8 cellular contexts compared by ENCODE assay signal in genomic region chr5:37248387-37248969, GRCh38. TPM values are rescaled to one million over a fixed set of nuclear protein-coding genes. Genes with fewer than 3 reads are reported as not detected.
DNase-seq lines count a peak whose midpoint lies in the region; ATAC-seq and TF ChIP-seq lines count a peak whose summit lies in the region.

No MANE protein-coding gene starts in this region.

- WGBS in SK-N-SH (ENCODE audit: low lambda C conversion rate): 6% methylated on average over 19 of the region's 20 CpGs

- H3K27me3 ChIP-seq in SK-N-SH (ENCODE audit: insufficient read depth): no peaks in the 10 kb centered on the region

- POLR2A ChIA-PET in SK-N-SH (lab: Yijun Ruan, JAX): interaction anchor here (1.0 to 1.7 kb wide), 2 partner anchors 123 to 130 kb away, joined by 3 to 6 read pairs; partner anchors contain the start of genes NUP155 and WDR70

- ATAC-seq in HG03097 (IDR thresholded peaks at IDR 0.05; ENCODE audit: low FRiP score, unreplicated experiment): no peak

- H3F3A ChIP-seq in SK-N-SH (replicated peaks; ENCODE audit: insufficient read depth): peaks cover 10% of the 10 kb centered on the region

- CTCF ChIA-PET in activated naive CD4-positive, alpha-beta T cell treated with anti-CD3 and anti-CD28 coated beads for 36 hours (lab: Charles Lee): interaction anchor here (0.5 to 1.2 kb wide), 3 partner anchors 47 to 500 kb away, joined by 3 read pairs; no protein-coding TSS in a partner anchor
- CTCF ChIA-PET in SK-N-SH (lab: Yijun Ruan, JAX): interaction anchor here (0.8 to 1.4 kb wide), 2 partner anchors 15 to 131 kb away, joined by 3 to 4 read pairs; partner anchors contain the start of gene WDR70

- no peaks in the 10 kb centered on the region for H3K9me3 ChIP-seq in SK-N-SH

- peak overlapping the region; percentile 89 for H3K4me2 ChIP-seq in SK-N-SH

- no peak for TF ChIP-seq CTCF in SK-N-SH (IDR thresholded peaks at IDR 0.05)
- TF ChIP-seq CTCF in fibroblast of mammary gland (conservative IDR thresholded peaks at IDR 0.05; ENCODE audit: control insufficient read depth, insufficient read depth, low read depth, low read length): no peak
- TF ChIP-seq CTCF in progenitor cell of endocrine pancreas (IDR thresholded peaks at IDR 0.05; ENCODE audit: unreplicated experiment): no peak

- H3K4me3 Mint-ChIP-seq in activated naive CD4-positive, alpha-beta T cell treated with anti-CD3 and anti-CD28 coated beads for 36 hours: peak overlapping the region; percentile 82
- peak overlapping the region; percentile 77 for H3K4me3 Mint-ChIP-seq in progenitor cell of endocrine pancreas (ENCODE audit: low read depth)

- H2AFZ ChIP-seq in SK-N-SH (ENCODE audit: low read depth): peak overlapping the region; percentile 99

- 0 out of 2 replicates have a peak, but pooled peaks cover 4% of the 10 kb centered on the region for H4K20me1 ChIP-seq in SK-N-SH (ENCODE audit: insufficient read depth)

- H3K27ac ChIP-seq in SK-N-SH (ENCODE audit: low read depth in 2 of 2, low read length in 1 of 2): peak overlapping the region; percentile 71 to 77; a peak in 3 of 4 replicates

- H3K4me3 ChIP-seq in SK-N-SH (ENCODE audit: low read depth in 2 of 2, low read length in 1 of 2) (peak overlapping the region; percentile 74 to 87), fibroblast of mammary gland (ENCODE audit: control insufficient read depth, low read depth, low read length) (peak overlapping the region; percentile 80)

- H3K9me2 ChIP-seq in SK-N-SH: no peaks in the 10 kb centered on the region

- peak; percentile 13 for DNase-seq in activated naive CD4-positive, alpha-beta T cell treated with anti-CD3 and anti-CD28 coated beads for 36 hours
- DNase-seq in activated naive CD4-positive, alpha-beta T cell treated with Interleukin-2 at 50 U/mL for 16 hours: no peak
- DNase-seq in SK-N-SH (peak; percentile 29), fibroblast of mammary gland (ENCODE audit: low read depth) (peak; percentile 38), progenitor cell of endocrine pancreas (ENCODE audit: low spot score, unreplicated experiment) (no peak), kidney glomerular epithelial cell (lab: John Stamatoyannopoulos, UW) (no peak)
- DNase-seq in activated CD8-positive, alpha-beta memory T cell treated with anti-CD3 and anti-CD28 coated beads, Interleukin-2, amount 50 U/mL, for 48 hours: no peak

- peaks cover under 1% of the 10 kb centered on the region for H3K9me3 Mint-ChIP-seq in activated naive CD4-positive, alpha-beta T cell treated with anti-CD3 and anti-CD28 coated beads for 36 hours
- no peaks in the 10 kb centered on the region for H3K9me3 Mint-ChIP-seq in progenitor cell of endocrine pancreas (ENCODE audit: low read depth)

- peaks cover 20% of the 10 kb centered on the region for H3K4me1 Mint-ChIP-seq in activated naive CD4-positive, alpha-beta T cell treated with anti-CD3 and anti-CD28 coated beads for 36 hours (ENCODE audit: low read depth)
- H3K4me1 Mint-ChIP-seq in progenitor cell of endocrine pancreas (ENCODE audit: low read depth): no peaks in the 10 kb centered on the region

- intact Hi-C loops in activated naive CD4-positive, alpha-beta T cell treated with anti-CD3 and anti-CD28 coated beads for 36 hours (cut with micrococcal nuclease): loop anchor here (2.0 to 5.0 kb wide), 4 partner anchors 122 to 371 kb away; partner anchors contain the start of genes NIPBL, NUP155 and WDR70

- no peak for TF ChIP-seq RAD21 in SK-N-SH (IDR thresholded peaks at IDR 0.05; ENCODE audit: low read length)

- TF ChIP-seq EP300 in SK-N-SH (IDR thresholded peaks at IDR 0.05; ENCODE audit: borderline replicate concordance in 1 of 2, low read depth in 1 of 2, low read length in 1 of 2): no peak

- peak overlapping the region; percentile 87 for H3K9ac ChIP-seq in SK-N-SH

- H3K79me2 ChIP-seq in SK-N-SH (ENCODE audit: insufficient read depth): peaks cover 45% of the 10 kb centered on the region

- no peaks in the 10 kb centered on the region for H3K27me3 Mint-ChIP-seq in activated naive CD4-positive, alpha-beta T cell treated with anti-CD3 and anti-CD28 coated beads for 36 hours (ENCODE audit: low read depth)
- H3K27me3 Mint-ChIP-seq in progenitor cell of endocrine pancreas: no peaks in the 10 kb centered on the region

- peaks cover 0 to 5% of the 10 kb centered on the region in 2 experiments; a peak in 2 of 4 replicates for H3K4me1 ChIP-seq in SK-N-SH (ENCODE audit: control insufficient read depth in 1 of 2, insufficient read depth in 2 of 2, low read depth in 1 of 2, low read length in 1 of 2)

- no peaks in the 10 kb centered on the region for H3K36me3 Mint-ChIP-seq in activated naive CD4-positive, alpha-beta T cell treated with anti-CD3 and anti-CD28 coated beads for 36 hours (ENCODE audit: low read depth)
- no peaks in the 10 kb centered on the region for H3K36me3 Mint-ChIP-seq in progenitor cell of endocrine pancreas (ENCODE audit: insufficient read depth)

- H3K36me3 ChIP-seq in SK-N-SH (replicated peaks in 1 of 2; ENCODE audit: control insufficient read depth in 1 of 2, insufficient read depth in 2 of 2, low read length in 1 of 2): peaks cover 0 to 10% of the 10 kb centered on the region in 2 experiments

- no peak overlapping the region for H3K27ac Mint-ChIP-seq in activated naive CD4-positive, alpha-beta T cell treated with anti-CD3 and anti-CD28 coated beads for 36 hours
- H3K27ac Mint-ChIP-seq in progenitor cell of endocrine pancreas: peak overlapping the region; percentile 96

TF ChIP-seq in SK-N-SH, 30 proteins besides CTCF, POLR2A, EP300 and RAD21:
- TF ChIP-seq EZH2phosphoT487 (IDR thresholded peaks at IDR 0.05; ENCODE audit: borderline replicate concordance, low read depth) (no peak), RFX5 (IDR thresholded peaks at IDR 0.05; ENCODE audit: low read length) (no peak), NRF1 (IDR thresholded peaks at IDR 0.05; ENCODE audit: low read depth, low read length) (no peak), IRF3 (IDR thresholded peaks at IDR 0.05; ENCODE audit: low read depth, low read length) (no peak), MXI1 (IDR thresholded peaks at IDR 0.05; ENCODE audit: low read depth, low read length) (no peak), FOXM1 (IDR thresholded peaks at IDR 0.05; ENCODE audit: low read depth) (no peak), NFIC (IDR thresholded peaks at IDR 0.05; ENCODE audit: borderline replicate concordance) (no peak), REST (IDR thresholded peaks at IDR 0.05; ENCODE audit: low read depth, low read length) (no peak), USF1 (IDR thresholded peaks at IDR 0.05; ENCODE audit: borderline replicate concordance, low read depth) (no peak), CHD2 (IDR thresholded peaks at IDR 0.05; ENCODE audit: low read length, partially characterized antibody) (no peak), JUND (IDR thresholded peaks at IDR 0.05) (no peak), FOXJ3 (CRISPR knock-in tag; IDR thresholded peaks at IDR 0.05) (no peak), TCF12 (IDR thresholded peaks at IDR 0.05) (no peak), ELF1 (IDR thresholded peaks at IDR 0.05) (no peak), YY1 (IDR thresholded peaks at IDR 0.05; ENCODE audit: low read depth) (no peak), RCOR1 (IDR thresholded peaks at IDR 0.05; ENCODE audit: low read length) (no peak)

RNA-seq across cellular contexts. Expression of gene CPLANE1, which starts 0.7 kb away (rescaled TPM):
- 1 to 10 TPM; 3.6 to 5.2 TPM for total RNA-seq in activated naive CD4-positive, alpha-beta T cell treated with anti-CD3 and anti-CD28 coated beads for 36 hours
- polyA plus RNA-seq in SK-N-SH (2012; rRNA removed): 3.6 TPM in 2 replicates
- polyA plus RNA-seq in SK-N-SH (2012; cell fraction: cytosol; rRNA removed): 3.1 and 3.9 TPM in 2 replicates
- polyA plus RNA-seq in SK-N-SH (2012; cell fraction: nucleus; rRNA removed): 7.3 and 12.2 TPM in 2 replicates
- total RNA-seq in progenitor cell of endocrine pancreas: 29.4 and 31.2 TPM in 2 replicates

Comparison
In these comparisons a context has a peak if more than half of its experiments do, and no peak if none do; other contexts are left out.
1. DNase-seq: peak in activated naive CD4-positive, alpha-beta T cell treated with anti-CD3 and anti-CD28 coated beads for 36 hours (single experiment), SK-N-SH (single experiment) and fibroblast of mammary gland (single experiment); none in activated naive CD4-positive, alpha-beta T cell treated with Interleukin-2 at 50 U/mL for 16 hours (single experiment), progenitor cell of endocrine pancreas (single experiment), kidney glomerular epithelial cell (single experiment) and activated CD8-positive, alpha-beta memory T cell treated with anti-CD3 and anti-CD28 coated beads, Interleukin-2, amount 50 U/mL, for 48 hours (single experiment).